In genomic region chr22:45977003-45977395, GRCh38 we compare ENCODE assay signal across 8 cellular contexts. TPM values are rescaled to one million over a fixed set of nuclear protein-coding genes. Genes with fewer than 3 reads are reported as not detected.
A peak's percentile ranks its signal among the peaks of the same experiment; 100 is the strongest.
DNase-seq lines count a peak whose midpoint lies in the region; ATAC-seq lines count a peak whose summit lies in the region.

Gene WNT7B, minus strand, starts transcription at chr22:45977162. Its CDS starts 408 bp downstream, at chr22:45976754.

- peak within 1 kb of the TSS; percentile 62 to 68 for H3K4me3 ChIP-seq in esophagus (ENCODE audit: low read depth in 1 of 2, low read length in 2 of 2)
- H3K4me3 ChIP-seq in skeletal muscle satellite cell (ENCODE audit: low read length), result peak within 1 kb of the TSS; percentile 13

- H3K9me3 ChIP-seq in esophagus (ENCODE audit: control insufficient read depth in 2 of 2, insufficient read depth in 1 of 2, low read depth in 1 of 2, low read length in 1 of 2) (no peaks in the 10 kb centered on the region), skeletal muscle satellite cell (replicated peaks; ENCODE audit: low read length) (no peaks in the 10 kb centered on the region)

- WGBS in esophagus, 2 donors, result 0 to 1% methylated on average over 28 to 48 of the region's 48 CpGs

- DNase-seq in NCI-H2081 (lab: John Stamatoyannopoulos, UW) (peak; percentile 65 to 69), NCI-H2081 treated with DMSO at 0.1 percent for 48 hours (lab: John Stamatoyannopoulos, UW) (no peak), NCI-H69 (lab: John Stamatoyannopoulos, UW) (peak; percentile 93)
- DNase-seq in T-helper 2 cell treated with Interferon-gamma antibody and Interleukin-4, amounts not matched to agents 5 μg/mL and 100 μg/mL, for 36 hours (ENCODE audit: low spot score), result no peak

- no peak within 1 kb of the TSS for H3K9ac ChIP-seq in skeletal muscle satellite cell (ENCODE audit: low read depth, low read length)

- H3K27ac ChIP-seq in esophagus (ENCODE audit: low read depth in 2 of 2, low read length in 1 of 2), result peak within 1 kb of the TSS; percentile 19 to 68

- H3K27me3 ChIP-seq in esophagus (ENCODE audit: control insufficient read depth in 1 of 2, insufficient read depth in 2 of 2, low read length in 2 of 2), result peaks cover 0 to 11% of the 10 kb centered on the region in 2 donors
- peaks cover 56% of the 10 kb centered on the region for H3K27me3 ChIP-seq in skeletal muscle satellite cell (ENCODE audit: control insufficient read depth, insufficient read depth, low read length)

- H3K4me2 ChIP-seq in skeletal muscle satellite cell (ENCODE audit: low read length), result peak within 1 kb of the TSS; percentile 69

- H3K27me3 Mint-ChIP-seq in T-helper 2 cell treated with Interferon-gamma antibody and Interleukin-4, amounts not matched to agents 5 μg/mL and 100 μg/mL, for 36 hours (ENCODE audit: low read depth), result peaks cover 39% of the 10 kb centered on the region

- H3K36me3 Mint-ChIP-seq in T-helper 2 cell treated with Interferon-gamma antibody and Interleukin-4, amounts not matched to agents 5 μg/mL and 100 μg/mL, for 36 hours (ENCODE audit: low read depth), result no peaks in the 10 kb centered on the region

- no peaks in the 10 kb centered on the region for H3K4me1 Mint-ChIP-seq in T-helper 2 cell treated with Interferon-gamma antibody and Interleukin-4, amounts not matched to agents 5 μg/mL and 100 μg/mL, for 36 hours (ENCODE audit: low read depth)

- no peak within 1 kb of the TSS for H3K27ac Mint-ChIP-seq in T-helper 2 cell treated with Interferon-gamma antibody and Interleukin-4, amounts not matched to agents 5 μg/mL and 100 μg/mL, for 36 hours

- ATAC-seq in HG03139 (IDR thresholded peaks at IDR 0.05; ENCODE audit: unreplicated experiment) (no peak), GM18861 (IDR thresholded peaks at IDR 0.05; ENCODE audit: unreplicated experiment) (no peak)

- no peak within 1 kb of the TSS for H3K4me3 Mint-ChIP-seq in T-helper 2 cell treated with Interferon-gamma antibody and Interleukin-4, amounts not matched to agents 5 μg/mL and 100 μg/mL, for 36 hours

- no peaks in the 10 kb centered on the region for H3K9me3 Mint-ChIP-seq in T-helper 2 cell treated with Interferon-gamma antibody and Interleukin-4, amounts not matched to agents 5 μg/mL and 100 μg/mL, for 36 hours

- H3K4me1 ChIP-seq in esophagus (ENCODE audit: control insufficient read depth in 2 of 2, insufficient read depth in 2 of 2, low read length in 1 of 2) (peaks cover 6 to 14% of the 10 kb centered on the region in 2 donors), skeletal muscle satellite cell (ENCODE audit: control insufficient read depth, insufficient read depth, low read length) (peaks cover 9% of the 10 kb centered on the region)

- no peaks in the 10 kb centered on the region for H3K36me3 ChIP-seq in esophagus (ENCODE audit: control insufficient read depth in 2 of 2, insufficient read depth in 2 of 2, low read length in 1 of 2)
- no peaks in the 10 kb centered on the region for H3K36me3 ChIP-seq in skeletal muscle satellite cell (ENCODE audit: insufficient read depth, low read length)

RNA-seq across cellular contexts. Expression of gene WNT7B, which starts in this region (rescaled TPM):
- 1 to 10 TPM; 6.6 to 6.8 TPM for polyA plus RNA-seq in esophagus
- not detected in 2 replicates for total RNA-seq in skeletal muscle satellite cell (2012; rRNA removed)

Comparison
In these comparisons a context has a peak if more than half of its experiments do, and no peak if none do; other contexts are left out.
1. DNase-seq: peak in NCI-H2081 (2 of 2) and NCI-H69 (single experiment); none in NCI-H2081 treated with DMSO at 0.1 percent for 48 hours (single experiment) and T-helper 2 cell treated with Interferon-gamma antibody and Interleukin-4, amounts not matched to agents 5 μg/mL and 100 μg/mL, for 36 hours (single experiment).